1 cellular context compared by ENCODE assay signal in genomic region chr11:75103380-75104026, GRCh38.
TF ChIP-seq lines count a peak whose summit lies in the region.

No MANE protein-coding gene starts in this region.

TF ChIP-seq in GM12878, 131 proteins besides CTCF, POLR2A, EP300 and RAD21:
- no peak for TF ChIP-seq HDAC2 (IDR thresholded peaks at IDR 0.05)
- no peak for TF ChIP-seq FOXK2 (IDR thresholded peaks at IDR 0.05)
- no peak for TF ChIP-seq ASH2L (IDR thresholded peaks at IDR 0.05; ENCODE audit: borderline replicate concordance, low read depth)
- TF ChIP-seq JUNB (IDR thresholded peaks at IDR 0.05) = peak; percentile 71
- no peak for TF ChIP-seq BMI1 (IDR thresholded peaks at IDR 0.05; ENCODE audit: borderline replicate concordance)
- peak; percentile 26; the same call in 1 of the 2 replicates for TF ChIP-seq HDGF (IDR thresholded peaks at IDR 0.05)
- TF ChIP-seq CBFB (IDR thresholded peaks at IDR 0.05; ENCODE audit: low read depth) = no peak
- TF ChIP-seq ATF2 (IDR thresholded peaks at IDR 0.05; ENCODE audit: low read length) = peak; percentile 31; the same call in 1 of the 2 replicates
- no peak for TF ChIP-seq CBX3 (IDR thresholded peaks at IDR 0.05; ENCODE audit: borderline replicate concordance, low read depth)
- no peak for TF ChIP-seq BCL11A (IDR thresholded peaks at IDR 0.05; ENCODE audit: low read depth, low read length)
- TF ChIP-seq IKZF2 (IDR thresholded peaks at IDR 0.05) = peak in 1 of 2 experiments; percentile 25; a peak in 1 of 4 replicates
- peak; percentile 53 for TF ChIP-seq ATF7 (IDR thresholded peaks at IDR 0.05; ENCODE audit: low read depth)
- TF ChIP-seq EGR1 (IDR thresholded peaks at IDR 0.05; ENCODE audit: borderline replicate concordance in 1 of 2, low read depth in 2 of 2, low read length in 2 of 2) = peak in 1 of 2 experiments; percentile 34; a peak in 1 of 3 replicates
- peak; percentile 56; the same call in 1 of the 2 replicates for TF ChIP-seq ZNF217 (IDR thresholded peaks at IDR 0.05)
- no peak for TF ChIP-seq JUND (IDR thresholded peaks at IDR 0.05; ENCODE audit: low read depth, low read length)
- TF ChIP-seq YBX1 (IDR thresholded peaks at IDR 0.05) = no peak
- peak; percentile 51; the same call in 1 of the 2 replicates for TF ChIP-seq IKZF1 (conservative IDR thresholded peaks at IDR 0.05)
